In genomic region chr7:37248396-37248836, GRCh38 we compare ENCODE assay signal across 1 cellular context.
TF ChIP-seq lines count a peak whose summit lies in the region.

No MANE protein-coding gene starts in this region.

TF ChIP-seq in WTC11, 78 proteins besides CTCF, POLR2A, EP300 and RAD21 (continued from another document and continues in another):
- TF ChIP-seq, protein P1, sequence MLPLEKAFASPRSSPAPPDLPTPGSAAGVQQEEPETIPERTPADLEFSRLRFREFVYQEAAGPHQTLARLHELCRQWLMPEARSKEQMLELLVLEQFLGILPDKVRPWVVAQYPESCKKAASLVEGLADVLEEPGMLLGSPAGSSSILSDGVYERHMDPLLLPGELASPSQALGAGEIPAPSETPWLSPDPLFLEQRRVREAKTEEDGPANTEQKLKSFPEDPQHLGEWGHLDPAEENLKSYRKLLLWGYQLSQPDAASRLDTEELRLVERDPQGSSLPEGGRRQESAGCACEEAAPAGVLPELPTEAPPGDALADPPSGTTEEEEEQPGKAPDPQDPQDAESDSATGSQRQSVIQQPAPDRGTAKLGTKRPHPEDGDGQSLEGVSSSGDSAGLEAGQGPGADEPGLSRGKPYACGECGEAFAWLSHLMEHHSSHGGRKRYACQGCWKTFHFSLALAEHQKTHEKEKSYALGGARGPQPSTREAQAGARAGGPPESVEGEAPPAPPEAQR (CRISPR knock-in tag; IDR thresholded peaks at IDR 0.05), result no peak
- TF ChIP-seq, protein P2, sequence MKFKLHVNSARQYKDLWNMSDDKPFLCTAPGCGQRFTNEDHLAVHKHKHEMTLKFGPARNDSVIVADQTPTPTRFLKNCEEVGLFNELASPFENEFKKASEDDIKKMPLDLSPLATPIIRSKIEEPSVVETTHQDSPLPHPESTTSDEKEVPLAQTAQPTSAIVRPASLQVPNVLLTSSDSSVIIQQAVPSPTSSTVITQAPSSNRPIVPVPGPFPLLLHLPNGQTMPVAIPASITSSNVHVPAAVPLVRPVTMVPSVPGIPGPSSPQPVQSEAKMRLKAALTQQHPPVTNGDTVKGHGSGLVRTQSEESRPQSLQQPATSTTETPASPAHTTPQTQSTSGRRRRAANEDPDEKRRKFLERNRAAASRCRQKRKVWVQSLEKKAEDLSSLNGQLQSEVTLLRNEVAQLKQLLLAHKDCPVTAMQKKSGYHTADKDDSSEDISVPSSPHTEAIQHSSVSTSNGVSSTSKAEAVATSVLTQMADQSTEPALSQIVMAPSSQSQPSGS (CRISPR knock-in tag; IDR thresholded peaks at IDR 0.05; ENCODE audit: borderline replicate concordance, low read depth), result no peak
- TF ChIP-seq TEAD1 (CRISPR knock-in tag; IDR thresholded peaks at IDR 0.05) (peak; percentile 74), ZNF121 (CRISPR knock-in tag; IDR thresholded peaks at IDR 0.05) (no peak), CDX4 (CRISPR knock-in tag; IDR thresholded peaks at IDR 0.05; ENCODE audit: borderline replicate concordance) (no peak), ATF3 (CRISPR knock-in tag; conservative IDR thresholded peaks at IDR 0.05) (no peak), FOXK1 (CRISPR knock-in tag; IDR thresholded peaks at IDR 0.05) (0 out of 2 replicates have a peak, but pooled peaks have one; percentile 28), EMX1 (CRISPR knock-in tag; IDR thresholded peaks at IDR 0.05) (0 out of 2 replicates have a peak, but pooled peaks have one; percentile 82), FOXJ3 (CRISPR knock-in tag; IDR thresholded peaks at IDR 0.05; ENCODE audit: borderline replicate concordance) (no peak), ZNF512 (CRISPR knock-in tag; IDR thresholded peaks at IDR 0.05; ENCODE audit: borderline replicate concordance) (no peak), CREB1 (CRISPR knock-in tag; IDR thresholded peaks at IDR 0.05) (no peak), SP1 (CRISPR knock-in tag; conservative IDR thresholded peaks at IDR 0.05) (0 out of 2 replicates have a peak, but pooled peaks have one; percentile 25), ZNF416 (CRISPR knock-in tag; IDR thresholded peaks at IDR 0.05) (no peak), ETV6 (CRISPR knock-in tag; IDR thresholded peaks at IDR 0.05) (peak; percentile 72), RORB (CRISPR knock-in tag; IDR thresholded peaks at IDR 0.05) (no peak), MYBL2 (CRISPR knock-in tag; IDR thresholded peaks at IDR 0.05) (no peak), ESRRA (CRISPR knock-in tag; IDR thresholded peaks at IDR 0.05; ENCODE audit: borderline replicate concordance) (no peak), TP53 (CRISPR knock-in tag; IDR thresholded peaks at IDR 0.05) (no peak)
- TF ChIP-seq, protein P3, sequence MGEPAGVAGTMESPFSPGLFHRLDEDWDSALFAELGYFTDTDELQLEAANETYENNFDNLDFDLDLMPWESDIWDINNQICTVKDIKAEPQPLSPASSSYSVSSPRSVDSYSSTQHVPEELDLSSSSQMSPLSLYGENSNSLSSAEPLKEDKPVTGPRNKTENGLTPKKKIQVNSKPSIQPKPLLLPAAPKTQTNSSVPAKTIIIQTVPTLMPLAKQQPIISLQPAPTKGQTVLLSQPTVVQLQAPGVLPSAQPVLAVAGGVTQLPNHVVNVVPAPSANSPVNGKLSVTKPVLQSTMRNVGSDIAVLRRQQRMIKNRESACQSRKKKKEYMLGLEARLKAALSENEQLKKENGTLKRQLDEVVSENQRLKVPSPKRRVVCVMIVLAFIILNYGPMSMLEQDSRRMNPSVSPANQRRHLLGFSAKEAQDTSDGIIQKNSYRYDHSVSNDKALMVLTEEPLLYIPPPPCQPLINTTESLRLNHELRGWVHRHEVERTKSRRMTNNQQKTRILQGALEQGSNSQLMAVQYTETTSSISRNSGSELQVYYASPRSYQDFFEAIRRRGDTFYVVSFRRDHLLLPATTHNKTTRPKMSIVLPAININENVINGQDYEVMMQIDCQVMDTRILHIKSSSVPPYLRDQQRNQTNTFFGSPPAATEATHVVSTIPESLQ (CRISPR knock-in tag; IDR thresholded peaks at IDR 0.05), result no peak
- TF ChIP-seq, protein P4, sequence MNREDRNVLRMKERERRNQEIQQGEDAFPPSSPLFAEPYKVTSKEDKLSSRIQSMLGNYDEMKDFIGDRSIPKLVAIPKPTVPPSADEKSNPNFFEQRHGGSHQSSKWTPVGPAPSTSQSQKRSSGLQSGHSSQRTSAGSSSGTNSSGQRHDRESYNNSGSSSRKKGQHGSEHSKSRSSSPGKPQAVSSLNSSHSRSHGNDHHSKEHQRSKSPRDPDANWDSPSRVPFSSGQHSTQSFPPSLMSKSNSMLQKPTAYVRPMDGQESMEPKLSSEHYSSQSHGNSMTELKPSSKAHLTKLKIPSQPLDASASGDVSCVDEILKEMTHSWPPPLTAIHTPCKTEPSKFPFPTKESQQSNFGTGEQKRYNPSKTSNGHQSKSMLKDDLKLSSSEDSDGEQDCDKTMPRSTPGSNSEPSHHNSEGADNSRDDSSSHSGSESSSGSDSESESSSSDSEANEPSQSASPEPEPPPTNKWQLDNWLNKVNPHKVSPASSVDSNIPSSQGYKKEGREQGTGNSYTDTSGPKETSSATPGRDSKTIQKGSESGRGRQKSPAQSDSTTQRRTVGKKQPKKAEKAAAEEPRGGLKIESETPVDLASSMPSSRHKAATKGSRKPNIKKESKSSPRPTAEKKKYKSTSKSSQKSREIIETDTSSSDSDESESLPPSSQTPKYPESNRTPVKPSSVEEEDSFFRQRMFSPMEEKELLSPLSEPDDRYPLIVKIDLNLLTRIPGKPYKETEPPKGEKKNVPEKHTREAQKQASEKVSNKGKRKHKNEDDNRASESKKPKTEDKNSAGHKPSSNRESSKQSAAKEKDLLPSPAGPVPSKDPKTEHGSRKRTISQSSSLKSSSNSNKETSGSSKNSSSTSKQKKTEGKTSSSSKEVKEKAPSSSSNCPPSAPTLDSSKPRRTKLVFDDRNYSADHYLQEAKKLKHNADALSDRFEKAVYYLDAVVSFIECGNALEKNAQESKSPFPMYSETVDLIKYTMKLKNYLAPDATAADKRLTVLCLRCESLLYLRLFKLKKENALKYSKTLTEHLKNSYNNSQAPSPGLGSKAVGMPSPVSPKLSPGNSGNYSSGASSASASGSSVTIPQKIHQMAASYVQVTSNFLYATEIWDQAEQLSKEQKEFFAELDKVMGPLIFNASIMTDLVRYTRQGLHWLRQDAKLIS (CRISPR knock-in tag; IDR thresholded peaks at IDR 0.05; ENCODE audit: borderline replicate concordance), result 0 out of 2 replicates have a peak, but pooled peaks have one; percentile 75
- TF ChIP-seq, protein P5, sequence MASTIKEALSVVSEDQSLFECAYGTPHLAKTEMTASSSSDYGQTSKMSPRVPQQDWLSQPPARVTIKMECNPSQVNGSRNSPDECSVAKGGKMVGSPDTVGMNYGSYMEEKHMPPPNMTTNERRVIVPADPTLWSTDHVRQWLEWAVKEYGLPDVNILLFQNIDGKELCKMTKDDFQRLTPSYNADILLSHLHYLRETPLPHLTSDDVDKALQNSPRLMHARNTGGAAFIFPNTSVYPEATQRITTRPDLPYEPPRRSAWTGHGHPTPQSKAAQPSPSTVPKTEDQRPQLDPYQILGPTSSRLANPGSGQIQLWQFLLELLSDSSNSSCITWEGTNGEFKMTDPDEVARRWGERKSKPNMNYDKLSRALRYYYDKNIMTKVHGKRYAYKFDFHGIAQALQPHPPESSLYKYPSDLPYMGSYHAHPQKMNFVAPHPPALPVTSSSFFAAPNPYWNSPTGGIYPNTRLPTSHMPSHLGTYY (CRISPR knock-in tag; IDR thresholded peaks at IDR 0.05), result peak; percentile 90; the same call in 1 of the 2 replicates
- TF ChIP-seq, protein P6, sequence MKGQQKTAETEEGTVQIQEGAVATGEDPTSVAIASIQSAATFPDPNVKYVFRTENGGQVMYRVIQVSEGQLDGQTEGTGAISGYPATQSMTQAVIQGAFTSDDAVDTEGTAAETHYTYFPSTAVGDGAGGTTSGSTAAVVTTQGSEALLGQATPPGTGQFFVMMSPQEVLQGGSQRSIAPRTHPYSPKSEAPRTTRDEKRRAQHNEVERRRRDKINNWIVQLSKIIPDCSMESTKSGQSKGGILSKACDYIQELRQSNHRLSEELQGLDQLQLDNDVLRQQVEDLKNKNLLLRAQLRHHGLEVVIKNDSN (CRISPR knock-in tag; IDR thresholded peaks at IDR 0.05), result 0 out of 2 replicates have a peak, but pooled peaks have one; percentile 23
- TF ChIP-seq, protein P7, sequence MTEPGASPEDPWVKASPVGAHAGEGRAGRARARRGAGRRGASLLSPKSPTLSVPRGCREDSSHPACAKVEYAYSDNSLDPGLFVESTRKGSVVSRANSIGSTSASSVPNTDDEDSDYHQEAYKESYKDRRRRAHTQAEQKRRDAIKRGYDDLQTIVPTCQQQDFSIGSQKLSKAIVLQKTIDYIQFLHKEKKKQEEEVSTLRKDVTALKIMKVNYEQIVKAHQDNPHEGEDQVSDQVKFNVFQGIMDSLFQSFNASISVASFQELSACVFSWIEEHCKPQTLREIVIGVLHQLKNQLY (CRISPR knock-in tag; IDR thresholded peaks at IDR 0.05), result no peak
- TF ChIP-seq, protein P8, sequence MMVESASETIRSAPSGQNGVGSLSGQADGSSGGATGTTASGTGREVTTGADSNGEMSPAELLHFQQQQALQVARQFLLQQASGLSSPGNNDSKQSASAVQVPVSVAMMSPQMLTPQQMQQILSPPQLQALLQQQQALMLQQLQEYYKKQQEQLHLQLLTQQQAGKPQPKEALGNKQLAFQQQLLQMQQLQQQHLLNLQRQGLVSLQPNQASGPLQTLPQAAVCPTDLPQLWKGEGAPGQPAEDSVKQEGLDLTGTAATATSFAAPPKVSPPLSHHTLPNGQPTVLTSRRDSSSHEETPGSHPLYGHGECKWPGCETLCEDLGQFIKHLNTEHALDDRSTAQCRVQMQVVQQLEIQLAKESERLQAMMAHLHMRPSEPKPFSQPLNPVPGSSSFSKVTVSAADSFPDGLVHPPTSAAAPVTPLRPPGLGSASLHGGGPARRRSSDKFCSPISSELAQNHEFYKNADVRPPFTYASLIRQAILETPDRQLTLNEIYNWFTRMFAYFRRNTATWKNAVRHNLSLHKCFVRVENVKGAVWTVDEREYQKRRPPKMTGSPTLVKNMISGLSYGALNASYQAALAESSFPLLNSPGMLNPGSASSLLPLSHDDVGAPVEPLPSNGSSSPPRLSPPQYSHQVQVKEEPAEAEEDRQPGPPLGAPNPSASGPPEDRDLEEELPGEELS (CRISPR knock-in tag; IDR thresholded peaks at IDR 0.05), result peak; percentile 56; the same call in 1 of the 2 replicates
- TF ChIP-seq, protein P9, sequence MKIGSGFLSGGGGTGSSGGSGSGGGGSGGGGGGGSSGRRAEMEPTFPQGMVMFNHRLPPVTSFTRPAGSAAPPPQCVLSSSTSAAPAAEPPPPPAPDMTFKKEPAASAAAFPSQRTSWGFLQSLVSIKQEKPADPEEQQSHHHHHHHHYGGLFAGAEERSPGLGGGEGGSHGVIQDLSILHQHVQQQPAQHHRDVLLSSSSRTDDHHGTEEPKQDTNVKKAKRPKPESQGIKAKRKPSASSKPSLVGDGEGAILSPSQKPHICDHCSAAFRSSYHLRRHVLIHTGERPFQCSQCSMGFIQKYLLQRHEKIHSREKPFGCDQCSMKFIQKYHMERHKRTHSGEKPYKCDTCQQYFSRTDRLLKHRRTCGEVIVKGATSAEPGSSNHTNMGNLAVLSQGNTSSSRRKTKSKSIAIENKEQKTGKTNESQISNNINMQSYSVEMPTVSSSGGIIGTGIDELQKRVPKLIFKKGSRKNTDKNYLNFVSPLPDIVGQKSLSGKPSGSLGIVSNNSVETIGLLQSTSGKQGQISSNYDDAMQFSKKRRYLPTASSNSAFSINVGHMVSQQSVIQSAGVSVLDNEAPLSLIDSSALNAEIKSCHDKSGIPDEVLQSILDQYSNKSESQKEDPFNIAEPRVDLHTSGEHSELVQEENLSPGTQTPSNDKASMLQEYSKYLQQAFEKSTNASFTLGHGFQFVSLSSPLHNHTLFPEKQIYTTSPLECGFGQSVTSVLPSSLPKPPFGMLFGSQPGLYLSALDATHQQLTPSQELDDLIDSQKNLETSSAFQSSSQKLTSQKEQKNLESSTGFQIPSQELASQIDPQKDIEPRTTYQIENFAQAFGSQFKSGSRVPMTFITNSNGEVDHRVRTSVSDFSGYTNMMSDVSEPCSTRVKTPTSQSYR (CRISPR knock-in tag; IDR thresholded peaks at IDR 0.05), result no peak
- TF ChIP-seq, protein P10, sequence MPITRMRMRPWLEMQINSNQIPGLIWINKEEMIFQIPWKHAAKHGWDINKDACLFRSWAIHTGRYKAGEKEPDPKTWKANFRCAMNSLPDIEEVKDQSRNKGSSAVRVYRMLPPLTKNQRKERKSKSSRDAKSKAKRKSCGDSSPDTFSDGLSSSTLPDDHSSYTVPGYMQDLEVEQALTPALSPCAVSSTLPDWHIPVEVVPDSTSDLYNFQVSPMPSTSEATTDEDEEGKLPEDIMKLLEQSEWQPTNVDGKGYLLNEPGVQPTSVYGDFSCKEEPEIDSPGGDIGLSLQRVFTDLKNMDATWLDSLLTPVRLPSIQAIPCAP (CRISPR knock-in tag; IDR thresholded peaks at IDR 0.05), result no peak
- TF ChIP-seq, protein P11, sequence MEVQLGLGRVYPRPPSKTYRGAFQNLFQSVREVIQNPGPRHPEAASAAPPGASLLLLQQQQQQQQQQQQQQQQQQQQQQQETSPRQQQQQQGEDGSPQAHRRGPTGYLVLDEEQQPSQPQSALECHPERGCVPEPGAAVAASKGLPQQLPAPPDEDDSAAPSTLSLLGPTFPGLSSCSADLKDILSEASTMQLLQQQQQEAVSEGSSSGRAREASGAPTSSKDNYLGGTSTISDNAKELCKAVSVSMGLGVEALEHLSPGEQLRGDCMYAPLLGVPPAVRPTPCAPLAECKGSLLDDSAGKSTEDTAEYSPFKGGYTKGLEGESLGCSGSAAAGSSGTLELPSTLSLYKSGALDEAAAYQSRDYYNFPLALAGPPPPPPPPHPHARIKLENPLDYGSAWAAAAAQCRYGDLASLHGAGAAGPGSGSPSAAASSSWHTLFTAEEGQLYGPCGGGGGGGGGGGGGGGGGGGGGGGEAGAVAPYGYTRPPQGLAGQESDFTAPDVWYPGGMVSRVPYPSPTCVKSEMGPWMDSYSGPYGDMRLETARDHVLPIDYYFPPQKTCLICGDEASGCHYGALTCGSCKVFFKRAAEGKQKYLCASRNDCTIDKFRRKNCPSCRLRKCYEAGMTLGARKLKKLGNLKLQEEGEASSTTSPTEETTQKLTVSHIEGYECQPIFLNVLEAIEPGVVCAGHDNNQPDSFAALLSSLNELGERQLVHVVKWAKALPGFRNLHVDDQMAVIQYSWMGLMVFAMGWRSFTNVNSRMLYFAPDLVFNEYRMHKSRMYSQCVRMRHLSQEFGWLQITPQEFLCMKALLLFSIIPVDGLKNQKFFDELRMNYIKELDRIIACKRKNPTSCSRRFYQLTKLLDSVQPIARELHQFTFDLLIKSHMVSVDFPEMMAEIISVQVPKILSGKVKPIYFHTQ (CRISPR knock-in tag; IDR thresholded peaks at IDR 0.05), result no peak
